ENCODE assay signal across 16 cellular contexts in genomic region chr4:100641326-100641725, GRCh38.
DNase-seq lines count a peak whose midpoint lies in the region; ATAC-seq and TF ChIP-seq lines count a peak whose summit lies in the region.
"Had no signal": no experiment of that assay in that cellular context is flagged by ENCODE, and none has a peak within 500 bp of the region (broad histone marks: within the 10 kb centered on the region; RNA-seq: fewer than 3 reads in every experiment).

No MANE protein-coding gene starts in this region.

- peaks cover 11% of the 10 kb centered on the region for H3K4me1 Mint-ChIP-seq in brain

- TF ChIP-seq CTCF in SK-N-SH (IDR thresholded peaks at IDR 0.05) (no peak), brain (conservative IDR thresholded peaks at IDR 0.05) (no peak), right atrium auricular region (IDR thresholded peaks at IDR 0.05) (no peak)

- no peaks in the 10 kb centered on the region for H4K20me1 ChIP-seq in SK-N-SH (ENCODE audit: insufficient read depth)

- CTCF ChIA-PET in SK-N-SH (lab: Yijun Ruan, JAX), result no interaction called here

- no peak for TF ChIP-seq EP300 in SK-N-SH (IDR thresholded peaks at IDR 0.05; ENCODE audit: borderline replicate concordance in 1 of 2, low read depth in 1 of 2, low read length in 1 of 2)

- 0 out of 2 replicates have a peak, but pooled peaks cover 3% of the 10 kb centered on the region for H3K9me2 ChIP-seq in SK-N-SH

- H3K4me2 ChIP-seq in SK-N-SH, result no peak overlapping the region

- no peaks in the 10 kb centered on the region for H3K36me3 Mint-ChIP-seq in brain

- TF ChIP-seq RAD21 in SK-N-SH (IDR thresholded peaks at IDR 0.05; ENCODE audit: low read length), result no peak

- ATAC-seq in SK-N-SH treated with all-trans-retinoic acid at 6 μM for 48 hours, result no peak

- peak overlapping the region; percentile 8; the same call in 1 of the 2 replicates for H2AFZ ChIP-seq in SK-N-SH (ENCODE audit: low read depth)

- no peaks in the 10 kb centered on the region for H3K27me3 ChIP-seq in SK-N-SH (ENCODE audit: insufficient read depth)
- no peaks in the 10 kb centered on the region for H3K27me3 ChIP-seq in right atrium auricular region

- no peaks in the 10 kb centered on the region for H3F3A ChIP-seq in SK-N-SH (replicated peaks; ENCODE audit: insufficient read depth)

- peaks cover 4% of the 10 kb centered on the region for H3K27me3 Mint-ChIP-seq in brain

- no peaks in the 10 kb centered on the region for H3K79me2 ChIP-seq in SK-N-SH (ENCODE audit: insufficient read depth)

- peaks cover 0 to 5% of the 10 kb centered on the region in 2 experiments; a peak in 1 of 4 replicates for H3K4me1 ChIP-seq in SK-N-SH (ENCODE audit: control insufficient read depth in 1 of 2, insufficient read depth in 2 of 2, low read depth in 1 of 2, low read length in 1 of 2)
- H3K4me1 ChIP-seq in right atrium auricular region, result no peaks in the 10 kb centered on the region

- DNase-seq in SK-N-SH (no peak), NCI-H2171 (lab: John Stamatoyannopoulos, UW) (peak; percentile 38), KG1 (lab: John Stamatoyannopoulos, UW) (no peak), NCI-H2081 (lab: John Stamatoyannopoulos, UW) (no peak), right atrium auricular region (ENCODE audit: low spot score) (no peak)
- DNase-seq: H7; Karpas-422; MM.1S; NCI-H2029 treated with DMSO at 0.1 percent for 48 hours; NCI-H345; NK-92 treated with Interleukin-12 subunit alpha and Interleukin-12 subunit beta, amount 100 ng/mL, for 24 hours; SHP77 had no signal

- H3K4me3 ChIP-seq in SK-N-SH (ENCODE audit: low read depth in 2 of 2, low read length in 1 of 2) (no peak overlapping the region), right atrium auricular region (no peak overlapping the region)

- H3K27ac ChIP-seq in SK-N-SH (ENCODE audit: low read depth in 2 of 2, low read length in 1 of 2) (no peak overlapping the region), right atrium auricular region (no peak overlapping the region)
- H3K27ac ChIP-seq: C4-2B had no signal

- H3K4me3 Mint-ChIP-seq in brain, result no peak overlapping the region
- H3K4me3 Mint-ChIP-seq: T-helper 1 cell treated with Interleukin-12 subunit alpha and Interleukin-12 subunit beta and Interleukin-4 antibody, amounts not matched to agents 30 μg/mL and 1 μg/mL, for 36 hours had no signal

- H3K27ac Mint-ChIP-seq in brain, result peak overlapping the region in 3 of 5 experiments; percentile 26 to 70 (median 68)
- H3K27ac Mint-ChIP-seq: T-helper 1 cell treated with Interleukin-12 subunit alpha and Interleukin-12 subunit beta and Interleukin-4 antibody, amounts not matched to agents 30 μg/mL and 1 μg/mL, for 36 hours had no signal

- POLR2A ChIA-PET in SK-N-SH (lab: Yijun Ruan, JAX), result no interaction called here

- H3K9me3 Mint-ChIP-seq in brain, result peaks cover 0 to 24% (median 16%) of the 10 kb centered on the region in 5 experiments
- H3K9me3 Mint-ChIP-seq: T-helper 1 cell treated with Interleukin-12 subunit alpha and Interleukin-12 subunit beta and Interleukin-4 antibody, amounts not matched to agents 30 μg/mL and 1 μg/mL, for 36 hours had no signal

- H3K9ac ChIP-seq in SK-N-SH, result no peak overlapping the region

- H3K36me3 ChIP-seq in SK-N-SH (replicated peaks in 1 of 2; ENCODE audit: control insufficient read depth in 1 of 2, insufficient read depth in 2 of 2, low read length in 1 of 2), result no peaks in the 10 kb centered on the region
- no peaks in the 10 kb centered on the region for H3K36me3 ChIP-seq in right atrium auricular region

- H3K9me3 ChIP-seq in SK-N-SH (no peaks in the 10 kb centered on the region), right atrium auricular region (peaks cover 5 to 18% of the 10 kb centered on the region in 2 donors)

TF ChIP-seq in SK-N-SH, 30 proteins besides CTCF, POLR2A, EP300 and RAD21:
- TF ChIP-seq PBX3 (IDR thresholded peaks at IDR 0.05) (no peak), MXI1 (IDR thresholded peaks at IDR 0.05; ENCODE audit: low read depth, low read length) (no peak), POLR2AphosphoS5 (IDR thresholded peaks at IDR 0.05; ENCODE audit: low read depth, low read length) (no peak)

TF ChIP-seq in SK-N-SH treated with all-trans-retinoic acid at 6 μM for 48 hours, 23 proteins besides CTCF, POLR2A, EP300 and RAD21:
- TF ChIP-seq ISL1 (CRISPR knock-in tag; IDR thresholded peaks at IDR 0.05) (no peak), ZNF70 (CRISPR knock-in tag; IDR thresholded peaks at IDR 0.05) (no peak), TCF4 (CRISPR knock-in tag; IDR thresholded peaks at IDR 0.05; ENCODE audit: borderline replicate concordance) (no peak), OSR1 (CRISPR knock-in tag; IDR thresholded peaks at IDR 0.05) (no peak), PPARA (CRISPR knock-in tag; IDR thresholded peaks at IDR 0.05; ENCODE audit: borderline replicate concordance) (no peak), BACH2 (CRISPR knock-in tag; IDR thresholded peaks at IDR 0.05; ENCODE audit: borderline replicate concordance) (no peak), ZNF565 (CRISPR knock-in tag; conservative IDR thresholded peaks at IDR 0.05; ENCODE audit: low read depth) (no peak), POU6F1 (CRISPR knock-in tag; IDR thresholded peaks at IDR 0.05; ENCODE audit: borderline replicate concordance, low read depth) (no peak), ZC3H10 (CRISPR knock-in tag; IDR thresholded peaks at IDR 0.05) (no peak), ZFP30 (CRISPR knock-in tag; IDR thresholded peaks at IDR 0.05) (no peak), ZFP3 (CRISPR knock-in tag; IDR thresholded peaks at IDR 0.05) (no peak), CSDC2 (CRISPR knock-in tag; IDR thresholded peaks at IDR 0.05) (no peak), SNAI2 (CRISPR knock-in tag; IDR thresholded peaks at IDR 0.05) (no peak), TSHZ2 (CRISPR knock-in tag; IDR thresholded peaks at IDR 0.05) (no peak)
